1 cellular context compared by ENCODE assay signal in the genomic region with DNA sequence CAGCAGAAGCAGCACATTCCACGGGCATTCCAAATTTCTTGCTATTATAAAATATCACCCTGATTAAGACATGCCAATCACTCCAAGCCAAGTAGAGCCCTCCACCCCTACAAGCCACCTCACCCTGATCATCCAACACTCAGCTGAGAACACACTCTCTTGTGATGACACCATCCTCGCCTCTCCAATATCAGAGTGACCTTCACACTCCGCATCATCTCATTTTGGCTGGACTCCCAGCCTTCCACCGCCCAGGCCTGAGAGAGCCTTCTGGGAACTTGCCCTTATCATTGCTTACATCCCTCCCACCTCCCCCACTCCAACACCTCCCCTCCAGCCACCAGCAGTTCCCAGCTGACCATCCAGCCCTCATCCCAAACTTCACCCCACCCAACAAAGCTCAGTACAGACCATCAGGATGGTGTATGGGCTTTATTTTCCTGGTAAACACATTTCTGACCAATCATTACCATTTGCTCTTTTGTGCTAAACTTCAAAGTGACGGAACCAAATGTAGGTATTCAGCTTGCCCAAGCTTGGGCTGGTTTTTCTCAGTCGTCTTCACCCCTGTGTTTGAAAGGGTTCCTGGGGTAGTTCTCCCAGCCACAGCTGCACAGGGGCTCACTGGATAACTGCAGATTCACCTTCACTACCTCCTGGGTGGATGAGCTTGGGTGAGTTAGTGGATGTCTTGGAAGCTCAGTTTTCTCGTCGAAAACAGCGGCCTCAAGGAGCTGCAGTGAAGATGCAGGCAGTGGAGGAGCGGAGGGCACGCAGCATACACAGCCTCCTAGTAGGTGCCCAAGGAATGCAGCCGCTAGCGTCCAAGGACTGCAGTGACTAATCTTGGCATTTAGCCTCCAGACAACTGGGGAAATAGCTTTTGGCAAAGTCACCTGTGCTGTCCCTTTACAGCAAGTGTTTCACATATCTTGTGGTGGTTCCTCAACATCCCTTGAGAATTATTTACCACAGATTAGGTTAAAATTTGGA.
TF ChIP-seq lines count a peak whose summit lies in the region.

No MANE protein-coding gene starts in this region.

TF ChIP-seq in SK-N-SH, 30 proteins besides CTCF, POLR2A, EP300 and RAD21 (continued from another document):
- TF ChIP-seq, protein P1, sequence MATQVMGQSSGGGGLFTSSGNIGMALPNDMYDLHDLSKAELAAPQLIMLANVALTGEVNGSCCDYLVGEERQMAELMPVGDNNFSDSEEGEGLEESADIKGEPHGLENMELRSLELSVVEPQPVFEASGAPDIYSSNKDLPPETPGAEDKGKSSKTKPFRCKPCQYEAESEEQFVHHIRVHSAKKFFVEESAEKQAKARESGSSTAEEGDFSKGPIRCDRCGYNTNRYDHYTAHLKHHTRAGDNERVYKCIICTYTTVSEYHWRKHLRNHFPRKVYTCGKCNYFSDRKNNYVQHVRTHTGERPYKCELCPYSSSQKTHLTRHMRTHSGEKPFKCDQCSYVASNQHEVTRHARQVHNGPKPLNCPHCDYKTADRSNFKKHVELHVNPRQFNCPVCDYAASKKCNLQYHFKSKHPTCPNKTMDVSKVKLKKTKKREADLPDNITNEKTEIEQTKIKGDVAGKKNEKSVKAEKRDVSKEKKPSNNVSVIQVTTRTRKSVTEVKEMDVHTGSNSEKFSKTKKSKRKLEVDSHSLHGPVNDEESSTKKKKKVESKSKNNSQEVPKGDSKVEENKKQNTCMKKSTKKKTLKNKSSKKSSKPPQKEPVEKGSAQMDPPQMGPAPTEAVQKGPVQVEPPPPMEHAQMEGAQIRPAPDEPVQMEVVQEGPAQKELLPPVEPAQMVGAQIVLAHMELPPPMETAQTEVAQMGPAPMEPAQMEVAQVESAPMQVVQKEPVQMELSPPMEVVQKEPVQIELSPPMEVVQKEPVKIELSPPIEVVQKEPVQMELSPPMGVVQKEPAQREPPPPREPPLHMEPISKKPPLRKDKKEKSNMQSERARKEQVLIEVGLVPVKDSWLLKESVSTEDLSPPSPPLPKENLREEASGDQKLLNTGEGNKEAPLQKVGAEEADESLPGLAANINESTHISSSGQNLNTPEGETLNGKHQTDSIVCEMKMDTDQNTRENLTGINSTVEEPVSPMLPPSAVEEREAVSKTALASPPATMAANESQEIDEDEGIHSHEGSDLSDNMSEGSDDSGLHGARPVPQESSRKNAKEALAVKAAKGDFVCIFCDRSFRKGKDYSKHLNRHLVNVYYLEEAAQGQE (IDR thresholded peaks at IDR 0.05; ENCODE audit: low read depth, low read length): peak; percentile 53; the same call in 1 of the 2 replicates
- TF ChIP-seq FOXM1 (IDR thresholded peaks at IDR 0.05; ENCODE audit: low read depth) (peak; percentile 23; the same call in 1 of the 2 replicates), MXI1 (IDR thresholded peaks at IDR 0.05; ENCODE audit: low read depth, low read length) (no peak)
- TF ChIP-seq, protein P2, sequence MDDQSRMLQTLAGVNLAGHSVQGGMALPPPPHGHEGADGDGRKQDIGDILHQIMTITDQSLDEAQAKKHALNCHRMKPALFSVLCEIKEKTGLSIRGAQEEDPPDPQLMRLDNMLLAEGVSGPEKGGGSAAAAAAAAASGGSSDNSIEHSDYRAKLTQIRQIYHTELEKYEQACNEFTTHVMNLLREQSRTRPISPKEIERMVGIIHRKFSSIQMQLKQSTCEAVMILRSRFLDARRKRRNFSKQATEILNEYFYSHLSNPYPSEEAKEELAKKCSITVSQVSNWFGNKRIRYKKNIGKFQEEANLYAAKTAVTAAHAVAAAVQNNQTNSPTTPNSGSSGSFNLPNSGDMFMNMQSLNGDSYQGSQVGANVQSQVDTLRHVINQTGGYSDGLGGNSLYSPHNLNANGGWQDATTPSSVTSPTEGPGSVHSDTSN (IDR thresholded peaks at IDR 0.05): peak; percentile 85
